Comparison of ENCODE assay signal across 8 cellular contexts in genomic region chr10:69573056-69573806, GRCh38. TPM values are rescaled to one million over a fixed set of nuclear protein-coding genes. Genes with fewer than 3 reads are reported as not detected.
DNase-seq lines count a peak whose midpoint lies in the region; TF ChIP-seq lines count a peak whose summit lies in the region.

A gene with protein sequence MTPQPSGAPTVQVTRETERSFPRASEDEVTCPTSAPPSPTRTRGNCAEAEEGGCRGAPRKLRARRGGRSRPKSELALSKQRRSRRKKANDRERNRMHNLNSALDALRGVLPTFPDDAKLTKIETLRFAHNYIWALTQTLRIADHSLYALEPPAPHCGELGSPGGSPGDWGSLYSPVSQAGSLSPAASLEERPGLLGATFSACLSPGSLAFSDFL (minus strand): TSS chr10:69573422. CDS start chr10:69573043, 379 bp downstream.

- peak; percentile 29 for DNase-seq in DMS153 (lab: John Stamatoyannopoulos, UW)
- DNase-seq in DMS153 treated with DMSO at 0.1 percent for 48 hours (lab: John Stamatoyannopoulos, UW; ENCODE audit: unreplicated experiment) = no peak
- DNase-seq in colonic mucosa = no peak
- peak; percentile 4 for DNase-seq in pons (ENCODE audit: low spot score)
- no peak for DNase-seq in stimulated activated naive CD4-positive, alpha-beta T cell treated with Interleukin-2 at 50 U/mL for 16 hours (lab: John Stamatoyannopoulos, UW)
- no peak for DNase-seq in NCI-H510A treated with DMSO at 0.1 percent for 48 hours (lab: John Stamatoyannopoulos, UW)
- no peak for DNase-seq in kidney glomerular epithelial cell (lab: John Stamatoyannopoulos, UW)

- H3K27me3 ChIP-seq in HUES48 (ENCODE audit: control insufficient read depth, insufficient read depth, low read length) = peaks cover 99% of the 10 kb centered on the region
- H3K27me3 ChIP-seq in colonic mucosa = peaks cover 81% of the 10 kb centered on the region

- H3K4me1 ChIP-seq in HUES48 (ENCODE audit: control insufficient read depth, insufficient read depth, low read length) (peaks cover 79% of the 10 kb centered on the region), colonic mucosa (no peaks in the 10 kb centered on the region)

- H3K36me3 ChIP-seq in HUES48 (ENCODE audit: control insufficient read depth, insufficient read depth, low read length) (no peaks in the 10 kb centered on the region), colonic mucosa (no peaks in the 10 kb centered on the region)

- no peak for TF ChIP-seq CTCF in colonic mucosa (IDR thresholded peaks at IDR 0.05)

- no peak within 1 kb of the TSS for H3K9ac ChIP-seq in HUES48 (ENCODE audit: low read depth, low read length)
- no peak within 1 kb of the TSS for H3K9ac ChIP-seq in colonic mucosa (ENCODE audit: low read depth in 2 of 2, low read length in 2 of 2)

- no peaks in the 10 kb centered on the region for H3K9me3 ChIP-seq in HUES48 (ENCODE audit: control insufficient read depth, insufficient read depth, low read length)
- H3K9me3 ChIP-seq in colonic mucosa = no peaks in the 10 kb centered on the region

- H3K4me3 ChIP-seq in HUES48 (ENCODE audit: low read depth, low read length) (peak within 1 kb of the TSS; percentile 57), colonic mucosa (peak within 1 kb of the TSS; percentile 22)

- intact Hi-C loops in colonic mucosa (cut with DNase I) = no loop called here

- H3K27ac ChIP-seq in HUES48 (ENCODE audit: low read depth, low read length) (no peak within 1 kb of the TSS), colonic mucosa (no peak within 1 kb of the TSS)

RNA-seq across cellular contexts. Expression of the gene that starts here (rescaled TPM):
- total RNA-seq in colonic mucosa = 1 to 10 TPM; 3.1 to 4.0 TPM

Comparison
In these comparisons a context has a peak if more than half of its experiments do, and no peak if none do; other contexts are left out.
1. DNase-seq: peak in DMS153 (single experiment) and pons (single experiment); none in DMS153 treated with DMSO at 0.1 percent for 48 hours (single experiment), colonic mucosa (single experiment), stimulated activated naive CD4-positive, alpha-beta T cell treated with Interleukin-2 at 50 U/mL for 16 hours (single experiment), NCI-H510A treated with DMSO at 0.1 percent for 48 hours (single experiment) and kidney glomerular epithelial cell (single experiment).